8 cellular contexts compared by ENCODE assay signal in the genomic region with DNA sequence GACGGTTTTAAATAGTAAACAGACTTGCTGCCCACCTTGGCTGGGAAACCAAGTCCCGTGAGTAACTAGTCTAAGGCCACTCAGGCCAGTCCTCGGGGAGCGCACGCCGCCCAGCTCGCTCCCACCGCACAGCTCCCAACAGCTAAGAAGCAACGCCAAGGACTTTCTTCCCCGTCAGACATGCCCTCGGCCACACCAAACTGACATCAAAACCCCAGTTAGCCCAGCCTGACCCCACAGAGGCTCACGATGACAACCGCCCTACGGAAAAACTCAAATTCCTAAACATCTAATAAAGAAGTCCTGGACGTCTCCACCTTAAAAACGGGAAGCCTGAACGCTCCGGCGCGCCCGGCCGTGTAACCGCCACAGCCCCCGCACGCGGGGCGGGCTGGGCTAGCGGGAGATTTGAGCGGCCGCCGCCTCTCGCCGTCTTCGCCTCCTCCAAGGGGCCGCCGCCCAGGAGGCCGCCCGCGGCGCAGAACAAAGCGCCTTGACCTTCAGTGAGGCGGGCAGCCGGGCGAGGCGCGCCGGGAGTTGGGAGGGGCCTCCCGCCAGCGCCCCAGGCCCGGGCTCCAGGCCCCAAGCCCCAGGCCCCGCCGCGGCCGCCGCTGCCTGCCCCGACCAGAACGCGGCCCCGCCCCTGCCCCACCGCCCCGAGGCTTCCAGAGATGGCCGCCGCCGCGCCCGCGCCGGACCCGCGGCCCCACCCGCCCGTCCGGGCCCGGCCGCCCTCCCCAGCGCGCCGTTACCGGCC. TPM values are rescaled to one million over a fixed set of nuclear protein-coding genes. Genes with fewer than 3 reads are reported as not detected.
DNase-seq lines count a peak whose midpoint lies in the region; ATAC-seq and TF ChIP-seq lines count a peak whose summit lies in the region.

No MANE protein-coding gene starts in this region.

- DNase-seq in NCI-H82 (lab: John Stamatoyannopoulos, UW) (peak; percentile 74), NCI-H82 treated with DMSO at 0.1 percent for 48 hours (lab: John Stamatoyannopoulos, UW; ENCODE audit: unreplicated experiment) (no peak), HAP-1 (ENCODE audit: low spot score in 2 of 2) (peak; percentile 41 to 44), LNCaP clone FGC (ENCODE audit: low read depth) (no peak), right atrium auricular region (ENCODE audit: low spot score) (no peak), psoas muscle (no peak), cerebellum (ENCODE audit: low spot score) (no peak)
- DNase-seq in activated naive CD8-positive, alpha-beta T cell treated with anti-CD3 and anti-CD28 coated beads, Interleukin-2, amount 50 U/mL, for 24 hours, result peak; percentile 61

- peak overlapping the region; percentile 87 for H3K4me3 ChIP-seq in HAP-1
- H3K4me3 ChIP-seq in LNCaP clone FGC (ENCODE audit: low read depth, low read length), result peak overlapping the region; percentile 91
- peak overlapping the region; percentile 91 to 96 for H3K4me3 ChIP-seq in right atrium auricular region
- peak overlapping the region; percentile 94 for H3K4me3 ChIP-seq in psoas muscle

- ATAC-seq in activated naive CD8-positive, alpha-beta T cell treated with anti-CD3 and anti-CD28 coated beads, Interleukin-2, amount 50 U/mL, for 24 hours, result peak; percentile 48
- peak; percentile 63 to 69 (median 66) for ATAC-seq in psoas muscle

- H3K4me3 Mint-ChIP-seq in activated naive CD8-positive, alpha-beta T cell treated with anti-CD3 and anti-CD28 coated beads, Interleukin-2, amount 50 U/mL, for 24 hours, result peak overlapping the region; percentile 100

- TF ChIP-seq CTCF in LNCaP clone FGC (IDR thresholded peaks at IDR 0.05; ENCODE audit: control insufficient read depth, extremely low read depth, insufficient read depth) (no peak), right atrium auricular region (IDR thresholded peaks at IDR 0.05) (no peak), psoas muscle (IDR thresholded peaks at IDR 0.05) (no peak)

- H3K9me3 Mint-ChIP-seq in activated naive CD8-positive, alpha-beta T cell treated with anti-CD3 and anti-CD28 coated beads, Interleukin-2, amount 50 U/mL, for 24 hours, result no peaks in the 10 kb centered on the region

- H3K27me3 ChIP-seq in HAP-1 (ENCODE audit: low read depth), result no peaks in the 10 kb centered on the region
- H3K27me3 ChIP-seq in right atrium auricular region, result no peaks in the 10 kb centered on the region
- no peaks in the 10 kb centered on the region for H3K27me3 ChIP-seq in psoas muscle (ENCODE audit: insufficient read depth in 3 of 3, low read length in 2 of 3)

- no peaks in the 10 kb centered on the region for H3K9me3 ChIP-seq in HAP-1
- no peaks in the 10 kb centered on the region for H3K9me3 ChIP-seq in right atrium auricular region
- no peaks in the 10 kb centered on the region for H3K9me3 ChIP-seq in psoas muscle

- H3K27ac Mint-ChIP-seq in activated naive CD8-positive, alpha-beta T cell treated with anti-CD3 and anti-CD28 coated beads, Interleukin-2, amount 50 U/mL, for 24 hours, result peak overlapping the region; percentile 99

- H3K27ac ChIP-seq in right atrium auricular region (peak overlapping the region; percentile 95 to 96), psoas muscle (peak overlapping the region; percentile 94)

- H3K36me3 ChIP-seq in HAP-1 (replicated peaks) (0 out of 2 replicates have a peak, but pooled peaks cover 3% of the 10 kb centered on the region), right atrium auricular region (no peaks in the 10 kb centered on the region), psoas muscle (ENCODE audit: insufficient read depth in 1 of 2, low read depth in 1 of 2) (no peaks in the 10 kb centered on the region)

- H3K4me1 ChIP-seq in HAP-1 (peaks cover 15% of the 10 kb centered on the region), right atrium auricular region (peaks cover 0 to 49% of the 10 kb centered on the region in 2 donors), psoas muscle (peaks cover 49% of the 10 kb centered on the region)

- intact Hi-C loops in psoas muscle (cut with DNase I), result no loop called here

- peaks cover 40% of the 10 kb centered on the region for H3K36me3 Mint-ChIP-seq in activated naive CD8-positive, alpha-beta T cell treated with anti-CD3 and anti-CD28 coated beads, Interleukin-2, amount 50 U/mL, for 24 hours (ENCODE audit: low read depth)

- in situ Hi-C loops in HAP-1 (cut with MboI; ENCODE audit: low sequenced_read_pairs), result no loop called here

- H3K4me1 Mint-ChIP-seq in activated naive CD8-positive, alpha-beta T cell treated with anti-CD3 and anti-CD28 coated beads, Interleukin-2, amount 50 U/mL, for 24 hours, result peaks cover 42% of the 10 kb centered on the region

- WGBS in psoas muscle, 3 donors, result 0 to 1% (median 0%) methylated on average over 38 to 78 of the region's 79 CpGs

- no peaks in the 10 kb centered on the region for H3K27me3 Mint-ChIP-seq in activated naive CD8-positive, alpha-beta T cell treated with anti-CD3 and anti-CD28 coated beads, Interleukin-2, amount 50 U/mL, for 24 hours

RNA-seq across cellular contexts. Expression of a gene that starts 0.5 kb away (rescaled TPM):
- total RNA-seq in right atrium auricular region (100 to 1,000 TPM in 1 of 2 donors, 10 to 100 TPM in 1; 79.2 to 128 TPM), psoas muscle (100 to 1,000 TPM; 143 to 153 (median 147) TPM), cerebellum (156 TPM)
- polyA plus RNA-seq in psoas muscle, result 100 to 1,000 TPM; 121 to 140 (median 139) TPM

Comparison
In these comparisons a context has a peak if more than half of its experiments do, and no peak if none do; other contexts are left out.
1. DNase-seq: peak in NCI-H82 (single experiment), HAP-1 (2 of 2) and activated naive CD8-positive, alpha-beta T cell treated with anti-CD3 and anti-CD28 coated beads, Interleukin-2, amount 50 U/mL, for 24 hours (single experiment); none in NCI-H82 treated with DMSO at 0.1 percent for 48 hours (single experiment), LNCaP clone FGC (single experiment), right atrium auricular region (single experiment), psoas muscle (0 of 2) and cerebellum (single experiment).
2. Peak in every context shown above with its lines, with median percentiles within 50 percentile points of each other: H3K4me3 ChIP-seq.